9 cellular contexts compared by ENCODE assay signal in genomic region chr11:11993814-11994213, GRCh38. TPM values are rescaled to one million over a fixed set of nuclear protein-coding genes. Genes with fewer than 3 reads are reported as not detected.
DNase-seq lines count a peak whose midpoint lies in the region; ATAC-seq, FAIRE-seq and TF ChIP-seq lines count a peak whose summit lies in the region.
"Had no signal": no experiment of that assay in that cellular context is flagged by ENCODE, and none has a peak within 500 bp of the region (broad histone marks: within the 10 kb centered on the region; RNA-seq: fewer than 3 reads in every experiment).

No MANE protein-coding gene starts in this region.

- DNase-seq in AG08396 (ENCODE audit: low spot score), result peak; percentile 72
- peak; percentile 93 for DNase-seq in epithelial cell of esophagus (ENCODE audit: low read depth)
- DNase-seq in mesothelial cell of epicardium (ENCODE audit: low spot score in 2 of 2, unreplicated experiment in 2 of 2), result no peak
- no peak for DNase-seq in GM12892 (ENCODE audit: insufficient read length)
- no peak for DNase-seq in effector CD8-positive, alpha-beta T cell (lab: John Stamatoyannopoulos, UW)
- DNase-seq in HUDEP-2 (lab: John Stamatoyannopoulos, UW; ENCODE audit: unreplicated experiment in 76 of 76), result no peak

- FAIRE-seq in GM12892 (lab: Jason Lieb, UNC), result no peak
- FAIRE-seq: endometrium had no signal

- TF ChIP-seq POLR2A in GM12892 (IDR thresholded peaks at IDR 0.05; ENCODE audit: low read depth, low read length), result no peak

- no peak for ATAC-seq in HG02840 (IDR thresholded peaks at IDR 0.05; ENCODE audit: low FRiP score, unreplicated experiment)

- H3K36me3 Mint-ChIP-seq in mesothelial cell of epicardium, result peaks cover 7% of the 10 kb centered on the region

- H3K27me3 Mint-ChIP-seq in mesothelial cell of epicardium (ENCODE audit: low read depth), result no peaks in the 10 kb centered on the region

- H3K27ac Mint-ChIP-seq in mesothelial cell of epicardium, result peak overlapping the region; percentile 3

- peaks cover 18% of the 10 kb centered on the region for H3K4me1 Mint-ChIP-seq in mesothelial cell of epicardium

- no peak overlapping the region for H3K4me3 Mint-ChIP-seq in mesothelial cell of epicardium

- H3K4me3 ChIP-seq in epithelial cell of esophagus (ENCODE audit: low read length), result no peak overlapping the region

- H3K9me3 Mint-ChIP-seq in mesothelial cell of epicardium, result no peaks in the 10 kb centered on the region

- no peak for TF ChIP-seq CTCF in epithelial cell of esophagus (IDR thresholded peaks at IDR 0.05; ENCODE audit: insufficient read depth, low read depth, low read length, missing control alignments)
- no peak for TF ChIP-seq CTCF in mesothelial cell of epicardium (IDR thresholded peaks at IDR 0.05; ENCODE audit: unreplicated experiment)

TF ChIP-seq in PFSK-1, 5 proteins besides CTCF, POLR2A, EP300 and RAD21:
- no peak for TF ChIP-seq SIN3A (IDR thresholded peaks at IDR 0.05; ENCODE audit: borderline replicate concordance, insufficient read depth, low read length)
- peak; percentile 73 for TF ChIP-seq FOXP2 (optimal IDR thresholded peaks at IDR 0.05; ENCODE audit: borderline replicate concordance, extremely low read depth, extremely low read length, insufficient read depth)

RNA-seq across cellular contexts. Expression of gene DKK3, which starts 14.6 kb away (rescaled TPM):
- 15.6 TPM for polyA plus RNA-seq in PFSK-1 (2012; ENCODE audit: insufficient read length, low read depth)
- total RNA-seq in mesothelial cell of epicardium, result 29.5 to 30.0 TPM (median 29.7 TPM) in 3 replicates
- polyA plus RNA-seq in GM12892 (2012; ENCODE audit: missing spikeins), result 0.30 TPM

Comparison
In these comparisons a context has a peak if more than half of its experiments do, and no peak if none do; other contexts are left out.
1. DNase-seq: peak in AG08396 (single experiment) and epithelial cell of esophagus (single experiment); none in mesothelial cell of epicardium (0 of 2), GM12892 (single experiment), effector CD8-positive, alpha-beta T cell (single experiment) and HUDEP-2 (0 of 76).